In the genomic region with DNA sequence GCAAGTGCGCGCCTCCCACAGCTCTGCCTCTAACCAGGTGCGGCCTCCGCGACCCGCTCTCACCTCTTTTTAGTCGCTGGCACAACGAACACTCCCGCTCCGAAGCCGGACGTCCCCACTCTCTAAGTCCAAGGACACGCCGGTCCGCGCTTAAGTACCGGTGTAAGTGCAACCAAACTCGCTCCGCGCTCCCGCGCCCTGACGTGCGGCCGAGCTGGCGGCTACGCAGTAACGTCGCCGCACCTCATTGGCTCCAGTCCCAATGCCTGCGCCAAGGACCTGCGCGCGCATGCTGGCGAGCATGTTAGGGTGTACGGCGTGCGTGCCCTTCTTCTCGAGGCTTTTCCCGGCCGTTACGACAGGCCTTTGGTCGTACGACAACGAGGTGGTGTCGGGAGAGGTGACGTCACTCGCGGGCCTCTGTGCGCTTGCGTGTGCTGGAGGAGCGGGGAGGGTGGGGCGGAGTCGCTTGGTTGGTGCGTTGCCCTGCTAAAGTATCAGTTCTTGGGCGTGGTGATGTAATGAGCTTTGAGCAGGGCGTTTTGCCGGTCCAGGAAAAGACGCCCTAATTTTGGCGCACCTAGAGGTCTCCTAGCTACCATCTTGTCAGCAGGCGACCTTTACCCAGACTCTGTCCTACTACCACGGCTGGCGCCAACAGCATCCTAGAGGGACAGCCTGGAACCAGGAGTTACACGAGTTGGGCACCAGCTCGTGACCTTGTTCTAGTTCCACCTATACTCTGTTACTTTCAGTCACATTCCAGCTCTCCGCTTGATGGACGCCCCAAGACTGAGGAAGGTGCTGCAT, we compare ENCODE assay signal across 8 cellular contexts. TPM values are rescaled to one million over a fixed set of nuclear protein-coding genes. Genes with fewer than 3 reads are reported as not detected.
DNase-seq lines count a peak whose midpoint lies in the region; ATAC-seq and TF ChIP-seq lines count a peak whose summit lies in the region.

A gene (minus strand): TSS at position 124 of the 810 bp plus-strand sequence. CDS start 1,141 bp downstream, outside the sequence.

- peak; percentile 90 to 97 (median 90) for ATAC-seq in natural killer cell

- H3K36me3 ChIP-seq in H7 (replicated peaks; ENCODE audit: control insufficient read depth, insufficient read depth, low read length): peaks cover 10% of the 10 kb centered on the region

- H3K4me1 Mint-ChIP-seq in natural killer cell: peaks cover 18 to 19% of the 10 kb centered on the region in 2 donors

- intact Hi-C loops in natural killer cell (cut with micrococcal nuclease): no loop called here

- H3K4me3 ChIP-seq in H7 (ENCODE audit: insufficient read depth, low read depth, low read length): peak within 1 kb of the TSS; percentile 92

- H3K27me3 Mint-ChIP-seq in natural killer cell (ENCODE audit: low read depth in 2 of 2): no peaks in the 10 kb centered on the region

- TF ChIP-seq CTCF in natural killer cell (IDR thresholded peaks at IDR 0.05): no peak

- DNase-seq in ELF-1 (ENCODE audit: low read depth, low spot score): peak; percentile 100
- peak; percentile 91 for DNase-seq in H7
- peak; percentile 100 for DNase-seq in M059J (ENCODE audit: low read depth)
- DNase-seq in SHP77 (lab: John Stamatoyannopoulos, UW): peak; percentile 100
- DNase-seq in activated effector memory CD4-positive, alpha-beta T cell treated with Interleukin-2 at 50 U/mL for 16 hours: peak; percentile 99
- peak; percentile 100 for DNase-seq in fibroblast of peridontal ligament (ENCODE audit: extremely low read depth)
- peak; percentile 99 for DNase-seq in natural killer cell
- peak; percentile 99 for DNase-seq in stimulated activated naive CD4-positive, alpha-beta T cell treated with Interleukin-2 at 50 U/mL for 16 hours (lab: John Stamatoyannopoulos, UW)

- H3K9me3 Mint-ChIP-seq in natural killer cell: no peaks in the 10 kb centered on the region

- peak within 1 kb of the TSS; percentile 99 to 100 for H3K27ac Mint-ChIP-seq in natural killer cell

- peak within 1 kb of the TSS; percentile 100 for H3K4me3 Mint-ChIP-seq in natural killer cell

- H3K27me3 ChIP-seq in H7 (ENCODE audit: control insufficient read depth, insufficient read depth, low read length): no peaks in the 10 kb centered on the region

- H3K36me3 Mint-ChIP-seq in natural killer cell: peaks cover 7% of the 10 kb centered on the region

RNA-seq across cellular contexts. Expression of the gene that starts here (rescaled TPM):
- 115 and 121 TPM in 2 replicates for total RNA-seq in H7 (2014; rRNA removed; shearing (Covaris generic))
- 111 and 215 TPM in 2 replicates for total RNA-seq in M059J (2014; rRNA removed; shearing (Covaris generic))
- 100 to 1,000 TPM; 124 to 197 (median 167) TPM for total RNA-seq in natural killer cell

Comparison
In these comparisons a context has a peak if more than half of its experiments do, and no peak if none do; other contexts are left out.
1. Peak in every context shown above with its lines: DNase-seq, ATAC-seq and H3K4me3 ChIP-seq.